In genomic region chr12:49031573-49032161, GRCh38 we compare ENCODE assay signal across 2 cellular contexts.
TF ChIP-seq lines count a peak whose summit lies in the region.

No MANE protein-coding gene starts in this region.

TF ChIP-seq in GM12891, 5 proteins besides CTCF, POLR2A, EP300 and RAD21:
- TF ChIP-seq PAX5 (IDR thresholded peaks at IDR 0.05; ENCODE audit: insufficient read depth, low read length, severe bottlenecking) = no peak
- no peak for TF ChIP-seq POU2F2 (IDR thresholded peaks at IDR 0.05; ENCODE audit: low read depth, low read length)
- TF ChIP-seq POLR2AphosphoS5 (IDR thresholded peaks at IDR 0.05; ENCODE audit: low read depth, low read length) = no peak
- TF ChIP-seq TAF1 (IDR thresholded peaks at IDR 0.05; ENCODE audit: low read depth, low read length) = no peak
- TF ChIP-seq SPI1 (IDR thresholded peaks at IDR 0.05; ENCODE audit: low read depth, low read length) = no peak

TF ChIP-seq in GM12878, 131 proteins besides CTCF, POLR2A, EP300 and RAD21:
- no peak for TF ChIP-seq POU2F2 (IDR thresholded peaks at IDR 0.05; ENCODE audit: borderline replicate concordance, low read depth, low read length)
- no peak for TF ChIP-seq TCF3 (IDR thresholded peaks at IDR 0.05; ENCODE audit: borderline replicate concordance, insufficient read depth, low read depth, low read length)
- no peak for TF ChIP-seq BRCA1 (IDR thresholded peaks at IDR 0.05; ENCODE audit: low read depth, low read length)
- no peak for TF ChIP-seq RAD51 (IDR thresholded peaks at IDR 0.05)
- no peak for TF ChIP-seq NFYA (IDR thresholded peaks at IDR 0.05; ENCODE audit: borderline replicate concordance, low read depth, low read length)
- TF ChIP-seq PAX5 (IDR thresholded peaks at IDR 0.05; ENCODE audit: borderline replicate concordance, low read depth, low read length) = no peak
- no peak for TF ChIP-seq SMAD1 (IDR thresholded peaks at IDR 0.05; ENCODE audit: low read depth, partially characterized antibody)
- no peak for TF ChIP-seq PAX8 (IDR thresholded peaks at IDR 0.05)
- no peak for TF ChIP-seq SPI1 (IDR thresholded peaks at IDR 0.05; ENCODE audit: borderline replicate concordance, insufficient read depth, low read depth, low read length)
- TF ChIP-seq FOXK2 (IDR thresholded peaks at IDR 0.05) = no peak
- no peak for TF ChIP-seq ELK1 (IDR thresholded peaks at IDR 0.05; ENCODE audit: low read depth, low read length)
- no peak for TF ChIP-seq ZNF687 (IDR thresholded peaks at IDR 0.05)
- TF ChIP-seq FOS (IDR thresholded peaks at IDR 0.05; ENCODE audit: borderline replicate concordance, extremely low read depth, insufficient read length) = no peak
- no peak for TF ChIP-seq PBX3 (IDR thresholded peaks at IDR 0.05; ENCODE audit: insufficient replicate concordance, low read depth, low read length)
- no peak for TF ChIP-seq RCOR1 (conservative IDR thresholded peaks at IDR 0.05; ENCODE audit: low read depth, low read length)
- TF ChIP-seq IKZF1 (conservative IDR thresholded peaks at IDR 0.05) = no peak
- TF ChIP-seq ZNF217 (IDR thresholded peaks at IDR 0.05) = no peak
